ENCODE assay signal across 10 cellular contexts in genomic region chr18:79525556-79526467, GRCh38.
DNase-seq lines count a peak whose midpoint lies in the region; ATAC-seq and TF ChIP-seq lines count a peak whose summit lies in the region.
"Had no signal": no experiment of that assay in that cellular context is flagged by ENCODE, and none has a peak within 500 bp of the region (broad histone marks: within the 10 kb centered on the region; RNA-seq: fewer than 3 reads in every experiment).

No MANE protein-coding gene starts in this region.

- H3K79me2 ChIP-seq in mammary epithelial cell (ENCODE audit: insufficient read depth, low read length) = no peaks in the 10 kb centered on the region

- peaks cover 19% of the 10 kb centered on the region for H3K36me3 Mint-ChIP-seq in memory B cell

- BruUV-seq in mammary epithelial cell (replicated peaks; lab: Mats Ljungman, UMichigan) = no TSS peak

- in situ Hi-C loops in mammary epithelial cell (cut with MboI; ENCODE audit: low sequenced_read_pairs in 2 of 2) = no loop called here

- peaks cover 7% of the 10 kb centered on the region for H3K9me3 ChIP-seq in mammary epithelial cell (replicated peaks; ENCODE audit: insufficient read depth, low read length)
- no peaks in the 10 kb centered on the region for H3K9me3 ChIP-seq in uterus

- CTCF ChIA-PET in mammary epithelial cell (lab: Charles Lee; ENCODE audit: low non-redundant PET) = interaction anchor here (0.6 kb wide), 1 partner anchor 508 kb away, joined by 5 read pairs; no protein-coding TSS in a partner anchor

- peak overlapping the region; percentile 78 for H3K4me3 Mint-ChIP-seq in memory B cell

- intact Hi-C loops in mammary epithelial cell (cut with micrococcal nuclease) (loop anchor here (5.0 kb wide), 2 partner anchors 116 to 539 kb away; no protein-coding TSS in a partner anchor), uterus (cut with DNase I; ENCODE audit: low total_unique reads) (no loop called here)

- no peak overlapping the region for H3K4me2 ChIP-seq in mammary epithelial cell (ENCODE audit: insufficient read depth, low read depth, low read length)
- H3K4me2 ChIP-seq: KMS-11 had no signal

- H3K36me3 ChIP-seq in mammary epithelial cell (ENCODE audit: insufficient read depth, low read length) (no peaks in the 10 kb centered on the region), uterus (no peaks in the 10 kb centered on the region)

- H2AFZ ChIP-seq in mammary epithelial cell (ENCODE audit: low read depth, low read length) = no peak overlapping the region

- H3K4me1 Mint-ChIP-seq in memory B cell = peaks cover 47% of the 10 kb centered on the region

- TF ChIP-seq CTCF in mammary epithelial cell (conservative IDR thresholded peaks at IDR 0.05 in 1 of 2, IDR thresholded peaks at IDR 0.05 in 1 of 2; ENCODE audit: extremely low read depth in 1 of 2, insufficient read depth in 1 of 2, low read depth in 1 of 2, low read length in 2 of 2) = no peak
- TF ChIP-seq CTCF in uterus (IDR thresholded peaks at IDR 0.05) = no peak

- DNase-seq in activated effector memory CD4-positive, alpha-beta T cell treated with anti-CD3 and anti-CD28 coated beads, Interleukin-2, amount 50 U/mL, for 16 hours = peak; percentile 61
- no peak for DNase-seq in activated effector memory CD4-positive, alpha-beta T cell treated with Interleukin-2 at 50 U/mL for 16 hours
- DNase-seq in mammary epithelial cell (peak; percentile 4), memory B cell (ENCODE audit: low spot score in 2 of 2) (no peak), uterus (peak; percentile 12 to 57)
- DNase-seq: WERI-Rb-1 had no signal

- 12% methylated on average over 29 of the region's 39 CpGs for WGBS in mammary epithelial cell (ENCODE audit: low coverage, missing lambda C conversion rate)

- H3K4me3 ChIP-seq in mammary epithelial cell (replicated peaks in 1 of 3; ENCODE audit: insufficient read depth in 1 of 3, low read depth in 2 of 3, low read length in 3 of 3) = no peak overlapping the region
- no peak overlapping the region for H3K4me3 ChIP-seq in uterus

- H3K27me3 ChIP-seq in mammary epithelial cell (ENCODE audit: insufficient read depth, low read length) (no peaks in the 10 kb centered on the region), uterus (no peaks in the 10 kb centered on the region)

- ATAC-seq in memory B cell (ENCODE audit: low read depth) (no peak), HG03520 (IDR thresholded peaks at IDR 0.05; ENCODE audit: unreplicated experiment) (no peak), HG03432 (IDR thresholded peaks at IDR 0.05; ENCODE audit: unreplicated experiment) (no peak), HG03280 (IDR thresholded peaks at IDR 0.05; ENCODE audit: unreplicated experiment) (no peak)

- no peak overlapping the region for H3K9ac ChIP-seq in mammary epithelial cell (ENCODE audit: insufficient read depth, low read length)
- H3K9ac ChIP-seq: KMS-11 had no signal

- H3K4me1 ChIP-seq in mammary epithelial cell (ENCODE audit: insufficient read depth, low read length) (no peaks in the 10 kb centered on the region), uterus (peaks cover 0 to 8% of the 10 kb centered on the region in 2 donors)

- H3K27ac Mint-ChIP-seq in memory B cell = peak overlapping the region; percentile 98

- H3K27ac ChIP-seq in mammary epithelial cell (ENCODE audit: insufficient read depth, low read depth, low read length) = no peak overlapping the region
- no peak overlapping the region for H3K27ac ChIP-seq in uterus
- H3K27ac ChIP-seq: KMS-11, WERI-Rb-1 had no signal

- H3K9me3 Mint-ChIP-seq in memory B cell = no peaks in the 10 kb centered on the region

- dilution Hi-C loops in mammary epithelial cell (cut with HindIII; ENCODE audit: low sequenced_read_pairs) = no loop called here

- H4K20me1 ChIP-seq in mammary epithelial cell (ENCODE audit: insufficient read depth, low read length) = no peaks in the 10 kb centered on the region

- no peaks in the 10 kb centered on the region for H3K27me3 Mint-ChIP-seq in memory B cell

- TF ChIP-seq POLR2A in uterus (IDR thresholded peaks at IDR 0.05) = no peak

Comparison
In these comparisons a context has a peak if more than half of its experiments do, and no peak if none do; other contexts are left out.
1. DNase-seq: peak in activated effector memory CD4-positive, alpha-beta T cell treated with anti-CD3 and anti-CD28 coated beads, Interleukin-2, amount 50 U/mL, for 16 hours (single experiment), mammary epithelial cell (single experiment) and uterus (2 of 2); none in activated effector memory CD4-positive, alpha-beta T cell treated with Interleukin-2 at 50 U/mL for 16 hours (single experiment) and memory B cell (0 of 2).